8 cellular contexts compared by ENCODE assay signal in genomic region chr22:37843746-37844089, GRCh38. TPM values are rescaled to one million over a fixed set of nuclear protein-coding genes. Genes with fewer than 3 reads are reported as not detected.
DNase-seq lines count a peak whose midpoint lies in the region; ATAC-seq, FAIRE-seq and TF ChIP-seq lines count a peak whose summit lies in the region.

No MANE protein-coding gene starts in this region.

- peaks cover 3% of the 10 kb centered on the region in 2 donors for H3K36me3 ChIP-seq in small intestine (ENCODE audit: control insufficient read depth in 2 of 2, insufficient read depth in 2 of 2, low read length in 2 of 2)

- DNase-seq in H9 = no peak
- DNase-seq in MV-4-11 (lab: John Stamatoyannopoulos, UW) = peak; percentile 46
- peak; percentile 67 for DNase-seq in activated naive CD4-positive, alpha-beta T cell treated with anti-CD3 and anti-CD28 coated beads, Interleukin-2, amount 10 ng/mL, durations not matched to agents 7 days and 5 days
- peak in 2 of 3 donors; percentile 78 to 81 for DNase-seq in right cardiac atrium
- peak; percentile 36 for DNase-seq in small intestine
- no peak for DNase-seq in foreskin melanocyte
- DNase-seq in SK-N-DZ (ENCODE audit: low spot score) = no peak

- no peaks in the 10 kb centered on the region for H3K9me3 ChIP-seq in H9 (ENCODE audit: control insufficient read depth, low read depth, low read length)
- no peaks in the 10 kb centered on the region for H3K9me3 ChIP-seq in right cardiac atrium (ENCODE audit: control insufficient read depth, low read length)
- no peaks in the 10 kb centered on the region for H3K9me3 ChIP-seq in small intestine (ENCODE audit: control insufficient read depth, low read depth)

- H3K18ac ChIP-seq in H9 (ENCODE audit: insufficient read length, low read depth, low read length) = no peak overlapping the region

- H2AK5ac ChIP-seq in H9 (ENCODE audit: insufficient read length, low read length) = no peak overlapping the region

- intact Hi-C loops in right cardiac atrium (cut with DNase I) = loop anchor here in 1 of 4 donors (2.0 kb wide), 1 partner anchor 27 kb away; no protein-coding TSS in a partner anchor

- H3K27me3 ChIP-seq in H9 (ENCODE audit: insufficient read depth, low read length) = 0 out of 2 replicates have a peak, but pooled peaks cover 2% of the 10 kb centered on the region
- H3K27me3 ChIP-seq in right cardiac atrium (ENCODE audit: control insufficient read depth, insufficient read depth) = no peaks in the 10 kb centered on the region
- H3K27me3 ChIP-seq in small intestine (ENCODE audit: control insufficient read depth in 2 of 2, insufficient read depth in 2 of 2, low read length in 2 of 2) = no peaks in the 10 kb centered on the region

- H3K4me1 Mint-ChIP-seq in H9 = peaks cover 16% of the 10 kb centered on the region in 2 experiments; a peak in 3 of 4 replicates
- H3K4me1 Mint-ChIP-seq in activated naive CD4-positive, alpha-beta T cell treated with anti-CD3 and anti-CD28 coated beads, Interleukin-2, amount 10 ng/mL, durations not matched to agents 7 days and 5 days = peaks cover 32% of the 10 kb centered on the region

- TF ChIP-seq CTCF in H9 (conservative IDR thresholded peaks at IDR 0.05) = no peak

- no peak for FAIRE-seq in small intestine (lab: Jason Lieb, UNC)

- H3K4me1 ChIP-seq in H9 (ENCODE audit: insufficient read depth, low read length) (no peaks in the 10 kb centered on the region), right cardiac atrium (ENCODE audit: control insufficient read depth, insufficient read depth, low read length) (peaks cover 5% of the 10 kb centered on the region), small intestine (ENCODE audit: control insufficient read depth in 2 of 2, insufficient read depth in 1 of 2, low read depth in 1 of 2, low read length in 1 of 2) (peaks cover 2 to 4% of the 10 kb centered on the region in 2 donors)

- peaks cover 8 to 18% (median 9%) of the 10 kb centered on the region in 3 experiments; a peak in 5 of 7 replicates for H3K36me3 Mint-ChIP-seq in H9 (ENCODE audit: insufficient read depth in 1 of 3, low read depth in 3 of 3)
- H3K36me3 Mint-ChIP-seq in activated naive CD4-positive, alpha-beta T cell treated with anti-CD3 and anti-CD28 coated beads, Interleukin-2, amount 10 ng/mL, durations not matched to agents 7 days and 5 days = peaks cover 21% of the 10 kb centered on the region

- no peak overlapping the region for H3K4ac ChIP-seq in H9 (ENCODE audit: low read depth, low read length)

- H3K56ac ChIP-seq in H9 (ENCODE audit: insufficient read length, low read depth, low read length) = no peak overlapping the region

- H3K9me3 Mint-ChIP-seq in H9 = no peaks in the 10 kb centered on the region
- H3K9me3 Mint-ChIP-seq in activated naive CD4-positive, alpha-beta T cell treated with anti-CD3 and anti-CD28 coated beads, Interleukin-2, amount 10 ng/mL, durations not matched to agents 7 days and 5 days = peaks cover 2% of the 10 kb centered on the region

- peak; percentile 51 for ATAC-seq in GM18498 (IDR thresholded peaks at IDR 0.05; ENCODE audit: unreplicated experiment)
- peak; percentile 41 to 52 for ATAC-seq in right cardiac atrium

- H3T11ph ChIP-seq in H9 (ENCODE audit: low read length) = no peak overlapping the region

- no CpG with 5 or more reads among the region's 46 CpGs for WGBS in H9 (ENCODE audit: extremely low coverage, insufficient read length, low lambda C conversion rate)
- under 1% methylated on average over 46 of the region's 46 CpGs for WGBS in right cardiac atrium
- WGBS in small intestine, 3 donors = 0% methylated on average over 15 to 46 of the region's 46 CpGs

- H2BK12ac ChIP-seq in H9 (ENCODE audit: insufficient read length, low read depth, low read length) = no peak overlapping the region

- no peak overlapping the region for H3K14ac ChIP-seq in H9 (ENCODE audit: insufficient read depth, low read length)

- H4K5ac ChIP-seq in H9 (ENCODE audit: insufficient read length, low read depth, low read length) = no peak overlapping the region

- H3K23me2 ChIP-seq in H9 (ENCODE audit: insufficient read length, low read depth, low read length, poor library complexity, severe bottlenecking) = no peaks in the 10 kb centered on the region

- no peak overlapping the region for H3K23ac ChIP-seq in H9 (ENCODE audit: insufficient read length, low read depth, low read length)

- H2BK20ac ChIP-seq in H9 (ENCODE audit: low read depth, low read length, poor library complexity, severe bottlenecking) = no peak overlapping the region

- no peak overlapping the region for H4K91ac ChIP-seq in H9 (ENCODE audit: insufficient read length, low read depth, low read length)

- CTCF ChIA-PET in activated naive CD4-positive, alpha-beta T cell treated with anti-CD3 and anti-CD28 coated beads, Interleukin-2, amount 10 ng/mL, durations not matched to agents 7 days and 5 days (lab: Charles Lee) = interaction anchor here (0.8 to 1.3 kb wide), 3 partner anchors 20 to 62 kb away, joined by 3 to 5 read pairs (median 5); partner anchors contain the start of genes GCAT and MICALL1

- H3K27ac ChIP-seq in H9 (ENCODE audit: insufficient read length, low read depth, low read length) (no peak overlapping the region), right cardiac atrium (ENCODE audit: low read length) (peak overlapping the region; percentile 49), small intestine (ENCODE audit: low read depth in 1 of 2, low read length in 1 of 2) (peak overlapping the region; percentile 72 to 91)

- no peaks in the 10 kb centered on the region for H3K79me1 ChIP-seq in H9 (ENCODE audit: insufficient read depth, low read depth, low read length, poor library complexity, severe bottlenecking)

- H3K79me2 ChIP-seq in H9 (ENCODE audit: insufficient read depth, low read length) = no peaks in the 10 kb centered on the region; the same call in 1 of the 2 replicates

- peak overlapping the region; percentile 12 to 85 (median 81); a peak in 3 of 7 replicates for H3K27ac Mint-ChIP-seq in H9
- peak overlapping the region; percentile 93 for H3K27ac Mint-ChIP-seq in activated naive CD4-positive, alpha-beta T cell treated with anti-CD3 and anti-CD28 coated beads, Interleukin-2, amount 10 ng/mL, durations not matched to agents 7 days and 5 days

- peak overlapping the region; percentile 43 for H3K9ac ChIP-seq in H9 (ENCODE audit: extremely low read depth, insufficient read length, low read length)

- H2BK5ac ChIP-seq in H9 (ENCODE audit: insufficient read length, low read length) = no peak overlapping the region

- no peak overlapping the region for H2AFZ ChIP-seq in H9 (ENCODE audit: low read length)

- H2BK120ac ChIP-seq in H9 (ENCODE audit: low read depth, low read length, poor library complexity, severe bottlenecking) = no peak overlapping the region

- no peaks in the 10 kb centered on the region for H3K27me3 Mint-ChIP-seq in H9 (ENCODE audit: low read depth)
- no peaks in the 10 kb centered on the region for H3K27me3 Mint-ChIP-seq in activated naive CD4-positive, alpha-beta T cell treated with anti-CD3 and anti-CD28 coated beads, Interleukin-2, amount 10 ng/mL, durations not matched to agents 7 days and 5 days

- H3K4me3 ChIP-seq in right cardiac atrium (ENCODE audit: low read length) = peak overlapping the region; percentile 69
- peak overlapping the region; percentile 78 to 80 for H3K4me3 ChIP-seq in small intestine (ENCODE audit: low read depth in 1 of 2, low read length in 2 of 2)

- H3K4me3 Mint-ChIP-seq in H9 = peak overlapping the region; percentile 85 to 93
- peak overlapping the region; percentile 84 for H3K4me3 Mint-ChIP-seq in activated naive CD4-positive, alpha-beta T cell treated with anti-CD3 and anti-CD28 coated beads, Interleukin-2, amount 10 ng/mL, durations not matched to agents 7 days and 5 days

- H4K20me1 ChIP-seq in H9 (ENCODE audit: control insufficient read depth, insufficient read depth, insufficient read length) = no peaks in the 10 kb centered on the region

- H4K8ac ChIP-seq in H9 (replicated peaks; ENCODE audit: insufficient read length, low read depth, low read length) = no peak overlapping the region

- no peak overlapping the region for H2BK15ac ChIP-seq in H9 (ENCODE audit: low read depth, low read length)

- peak overlapping the region; percentile 77 for H3K4me2 ChIP-seq in H9 (ENCODE audit: insufficient read depth, insufficient read length, low read length)

RNA-seq across cellular contexts. Expression of gene ANKRD54, which starts 0.4 kb away (rescaled TPM):
- total RNA-seq in H9 (2021) = 14.4 and 15.3 TPM in 2 replicates
- total RNA-seq in right cardiac atrium = 10 to 100 TPM; 10.9 to 16.5 (median 14.5) TPM
- polyA plus RNA-seq in right cardiac atrium = 12.1 TPM
- polyA plus RNA-seq in small intestine = 10 to 100 TPM; 15.4 to 21.7 (median 19.6) TPM
- polyA plus RNA-seq in SK-N-DZ (2014; cell fraction: cytosol; rRNA removed) = 54.2 and 55.4 TPM in 2 replicates
- 57.4 and 105 TPM in 2 replicates for polyA plus RNA-seq in SK-N-DZ (2014; cell fraction: nucleus; rRNA removed)

RNA-seq across cellular contexts. Expression of gene EIF3L, which starts 5.5 kb away (rescaled TPM):
- total RNA-seq in H9 (2021) (736 and 739 TPM in 2 replicates), right cardiac atrium (100 to 1,000 TPM; 291 to 354 (median 334) TPM)
- polyA plus RNA-seq in right cardiac atrium (144 TPM), small intestine (100 to 1,000 TPM; 176 to 381 (median 266) TPM)
- polyA plus RNA-seq in SK-N-DZ (2014; cell fraction: cytosol; rRNA removed) = 671 and 689 TPM in 2 replicates
- 284 and 309 TPM in 2 replicates for polyA plus RNA-seq in SK-N-DZ (2014; cell fraction: nucleus; rRNA removed)

RNA-seq across cellular contexts. Expression of gene GALR3, which starts 20.5 kb away (rescaled TPM):
- total RNA-seq in H9 (2021) = 0.31 and 0.59 TPM in 2 replicates
- not detected for total RNA-seq in right cardiac atrium
- polyA plus RNA-seq in right cardiac atrium = not detected
- not detected for polyA plus RNA-seq in small intestine
- not detected in 2 replicates for polyA plus RNA-seq in SK-N-DZ (2014; cell fraction: cytosol; rRNA removed)
- not detected in 2 replicates for polyA plus RNA-seq in SK-N-DZ (2014; cell fraction: nucleus; rRNA removed)

RNA-seq across cellular contexts. Expression of gene GCAT, which starts 36.0 kb away (rescaled TPM):
- 26.9 and 28.8 TPM in 2 replicates for total RNA-seq in H9 (2021)
- total RNA-seq in right cardiac atrium = 10 to 100 TPM; 10.3 to 20.2 (median 15.3) TPM
- polyA plus RNA-seq in right cardiac atrium = 19.5 TPM
- 10 to 100 TPM in 1 of 3 donors, 1 to 10 TPM in 2; 2.9 to 12.3 (median 6.8) TPM for polyA plus RNA-seq in small intestine
- polyA plus RNA-seq in SK-N-DZ (2014; cell fraction: cytosol; rRNA removed) = 10.5 and 18.3 TPM in 2 replicates
- polyA plus RNA-seq in SK-N-DZ (2014; cell fraction: nucleus; rRNA removed) = 10.8 and 20.5 TPM in 2 replicates

Comparison
In these comparisons a context has a peak if more than half of its experiments do, and no peak if none do; other contexts are left out.
1. DNase-seq: peak in MV-4-11 (single experiment), activated naive CD4-positive, alpha-beta T cell treated with anti-CD3 and anti-CD28 coated beads, Interleukin-2, amount 10 ng/mL, durations not matched to agents 7 days and 5 days (single experiment), right cardiac atrium (2 of 3) and small intestine (single experiment); none in H9 (single experiment), foreskin melanocyte (single experiment) and SK-N-DZ (single experiment).